14 cellular contexts compared by ENCODE assay signal in genomic region chr3:51382947-51383578, GRCh38. TPM values are rescaled to one million over a fixed set of nuclear protein-coding genes. Genes with fewer than 3 reads are reported as not detected.
DNase-seq lines count a peak whose midpoint lies in the region; FAIRE-seq and TF ChIP-seq lines count a peak whose summit lies in the region.
"Had no signal": no experiment of that assay in that cellular context is flagged by ENCODE, and none has a peak within 500 bp of the region (broad histone marks: within the 10 kb centered on the region; RNA-seq: fewer than 3 reads in every experiment).

No MANE protein-coding gene starts in this region.

- H3K27ac Mint-ChIP-seq in CD14-positive monocyte (peak overlapping the region in 1 of 7 donors; percentile 32), H9 (peak overlapping the region in 2 of 3 experiments; percentile 47 to 83; a peak in 3 of 7 replicates)
- H3K27ac Mint-ChIP-seq in activated T-helper 2 cell treated with anti-CD3 and anti-CD28 coated beads, Interferon-gamma antibody, Interleukin-2, Interleukin-4, amounts not matched to agents 10 μg/mL and 5 μg/mL and 100 μg/mL, durations not matched to agents 14 hours and 24 hours and 36 hours = peak overlapping the region; percentile 67

- peaks cover 11% of the 10 kb centered on the region for H3K79me2 ChIP-seq in H9 (ENCODE audit: insufficient read depth, low read length)

- H4K8ac ChIP-seq in H9 (replicated peaks; ENCODE audit: insufficient read length, low read depth, low read length) = no peak overlapping the region

- H3K23me2 ChIP-seq in H9 (ENCODE audit: insufficient read length, low read depth, low read length, poor library complexity, severe bottlenecking) = peaks cover 16% of the 10 kb centered on the region

- H2BK12ac ChIP-seq in H9 (ENCODE audit: insufficient read length, low read depth, low read length) = no peak overlapping the region

- no peak overlapping the region for H2BK20ac ChIP-seq in H9 (ENCODE audit: low read depth, low read length, poor library complexity, severe bottlenecking)

- no peaks in the 10 kb centered on the region for H3K9me3 Mint-ChIP-seq in CD14-positive monocyte
- H3K9me3 Mint-ChIP-seq in H9 = no peaks in the 10 kb centered on the region
- no peaks in the 10 kb centered on the region for H3K9me3 Mint-ChIP-seq in activated T-helper 2 cell treated with anti-CD3 and anti-CD28 coated beads, Interferon-gamma antibody, Interleukin-2, Interleukin-4, amounts not matched to agents 10 μg/mL and 5 μg/mL and 100 μg/mL, durations not matched to agents 14 hours and 24 hours and 36 hours

- H2AFZ ChIP-seq in H9 (ENCODE audit: low read length) = no peak overlapping the region

- H2BK120ac ChIP-seq in H9 (ENCODE audit: low read depth, low read length, poor library complexity, severe bottlenecking) = no peak overlapping the region

- no peak overlapping the region for H3T11ph ChIP-seq in H9 (ENCODE audit: low read length)

- H4K5ac ChIP-seq in H9 (ENCODE audit: insufficient read length, low read depth, low read length) = no peak overlapping the region

- peaks cover 26% of the 10 kb centered on the region for H3K36me3 ChIP-seq in mesodermal cell (ENCODE audit: control insufficient read depth, insufficient read depth, low read length)
- H3K36me3 ChIP-seq in A673 (ENCODE audit: insufficient read depth, low read length, poor library complexity, severe bottlenecking) = peaks cover 7% of the 10 kb centered on the region
- H3K36me3 ChIP-seq: prostate gland, uterus had no signal

- H3K4me1 Mint-ChIP-seq in CD14-positive monocyte = peaks cover 42% of the 10 kb centered on the region
- peaks cover 29 to 35% of the 10 kb centered on the region in 2 experiments for H3K4me1 Mint-ChIP-seq in H9
- peaks cover 29% of the 10 kb centered on the region for H3K4me1 Mint-ChIP-seq in activated T-helper 2 cell treated with anti-CD3 and anti-CD28 coated beads, Interferon-gamma antibody, Interleukin-2, Interleukin-4, amounts not matched to agents 10 μg/mL and 5 μg/mL and 100 μg/mL, durations not matched to agents 14 hours and 24 hours and 36 hours (ENCODE audit: low read depth)

- CTCF ChIA-PET in A673 (lab: Charles Lee) (no interaction called here), GM10248 (lab: Yijun Ruan, JAX) (interaction anchor here (0.7 to 2.5 kb wide), 3 partner anchors 287 to 767 kb away, joined by 3 to 10 read pairs (median 5); no protein-coding TSS in a partner anchor)

- no peak overlapping the region for H3K56ac ChIP-seq in H9 (ENCODE audit: insufficient read length, low read depth, low read length)

- no peak overlapping the region for H3K23ac ChIP-seq in H9 (ENCODE audit: insufficient read length, low read depth, low read length)

- H3K4me3 Mint-ChIP-seq in CD14-positive monocyte (no peak overlapping the region), H9 (peak overlapping the region; percentile 95 to 98)
- H3K4me3 Mint-ChIP-seq in activated T-helper 2 cell treated with anti-CD3 and anti-CD28 coated beads, Interferon-gamma antibody, Interleukin-2, Interleukin-4, amounts not matched to agents 10 μg/mL and 5 μg/mL and 100 μg/mL, durations not matched to agents 14 hours and 24 hours and 36 hours (ENCODE audit: low read depth) = peak overlapping the region; percentile 96

- H4K91ac ChIP-seq in H9 (ENCODE audit: insufficient read length, low read depth, low read length) = no peak overlapping the region

- H2BK5ac ChIP-seq in H9 (ENCODE audit: insufficient read length, low read length) = no peak overlapping the region

- no peak overlapping the region for H2AK5ac ChIP-seq in H9 (ENCODE audit: insufficient read length, low read length)

- no peak overlapping the region for H2BK15ac ChIP-seq in H9 (ENCODE audit: low read depth, low read length)

- H3K27ac ChIP-seq in H9 (ENCODE audit: insufficient read length, low read depth, low read length) = no peak overlapping the region
- no peak overlapping the region for H3K27ac ChIP-seq in mesodermal cell (ENCODE audit: low read depth, low read length, severe bottlenecking)
- no peak overlapping the region for H3K27ac ChIP-seq in A673 (ENCODE audit: low read depth, low read length, poor library complexity, severe bottlenecking)

- intact Hi-C loops in CD14-positive monocyte (cut with micrococcal nuclease) = loop anchor here (5.0 to 10.0 kb wide), 2 partner anchors 299 to 1152 kb away; partner anchors contain the start of genes NT5DC2 (in 1 of the 2) and UQCC5 (in 1 of the 2)
- intact Hi-C loops in activated T-helper 2 cell treated with anti-CD3 and anti-CD28 coated beads, Interferon-gamma antibody, Interleukin-2, Interleukin-4, amounts not matched to agents 10 μg/mL and 5 μg/mL and 100 μg/mL, durations not matched to agents 14 hours and 24 hours and 36 hours (cut with micrococcal nuclease) = loop anchor here (10.0 kb wide), 1 partner anchor 1028 kb away; the partner anchor contains the start of genes CYB561D2, NPRL2 and TMEM115
- intact Hi-C loops in A673 (cut with micrococcal nuclease; ENCODE audit: unreplicated experiment) = no loop called here

- H3K4me2 ChIP-seq in H9 (ENCODE audit: insufficient read depth, insufficient read length, low read length) = peak overlapping the region; percentile 36

- POLR2A ChIA-PET in A673 (lab: Charles Lee; ENCODE audit: low non-redundant PET) (no interaction called here), GM10248 (lab: Yijun Ruan, JAX) (no interaction called here)

- no peak overlapping the region for H3K18ac ChIP-seq in H9 (ENCODE audit: insufficient read length, low read depth, low read length)

- no CpG with 5 or more reads among the region's 3 CpGs for WGBS in H9 (ENCODE audit: extremely low coverage, insufficient read length, low lambda C conversion rate)
- 96 to 100% methylated on average over 1 to 2 of the region's 3 CpGs for WGBS in mesodermal cell (ENCODE audit: insufficient coverage in 2 of 2), 2 experiments

- DNase-seq in CD14-positive monocyte (ENCODE audit: low spot score) (peak; percentile 21), H9 (no peak), A673 (ENCODE audit: low spot score) (no peak), H54 (ENCODE audit: insufficient read length, low spot score) (no peak), GM10248 (ENCODE audit: extremely low spot score) (no peak)
- DNase-seq in activated T-helper 2 cell treated with anti-CD3 and anti-CD28 coated beads, Interferon-gamma antibody, Interleukin-2, Interleukin-4, amounts not matched to agents 10 μg/mL and 5 μg/mL and 100 μg/mL, durations not matched to agents 14 hours and 24 hours and 36 hours (ENCODE audit: low spot score) = no peak
- no peak for DNase-seq in stimulated activated CD4-positive, alpha-beta T cell treated with anti-CD3 and anti-CD28 coated beads, Interleukin-2, amount 100 ng/mL, for 48 hours
- DNase-seq: amniotic stem cell, DMS79, NCI-H1694 treated with DMSO at 0.1 percent for 48 hours, uterus had no signal

- H3K36me3 Mint-ChIP-seq in CD14-positive monocyte (peaks cover 7 to 11% of the 10 kb centered on the region in 2 donors), H9 (ENCODE audit: insufficient read depth in 1 of 3, low read depth in 3 of 3) (peaks cover 15 to 28% (median 25%) of the 10 kb centered on the region in 3 experiments)
- H3K36me3 Mint-ChIP-seq in activated T-helper 2 cell treated with anti-CD3 and anti-CD28 coated beads, Interferon-gamma antibody, Interleukin-2, Interleukin-4, amounts not matched to agents 10 μg/mL and 5 μg/mL and 100 μg/mL, durations not matched to agents 14 hours and 24 hours and 36 hours (ENCODE audit: low read depth) = peaks cover 43% of the 10 kb centered on the region

- no peak for FAIRE-seq in H54 (lab: Jason Lieb, UNC)

- H3K9me3 ChIP-seq in H9 (ENCODE audit: control insufficient read depth, low read depth, low read length) (no peaks in the 10 kb centered on the region), mesodermal cell (ENCODE audit: control insufficient read depth, low read length) (no peaks in the 10 kb centered on the region), A673 (ENCODE audit: low read depth, low read length, poor library complexity, severe bottlenecking) (no peaks in the 10 kb centered on the region)
- H3K9me3 ChIP-seq: HAP-1, prostate gland, uterus had no signal

- no TSS peak for BruUV-seq in A673 (replicated peaks; lab: Mats Ljungman, UMichigan)

- 0 out of 2 replicates have a peak, but pooled peaks cover 6% of the 10 kb centered on the region for H3K4me1 ChIP-seq in H9 (ENCODE audit: insufficient read depth, low read length)
- peaks cover 22% of the 10 kb centered on the region for H3K4me1 ChIP-seq in mesodermal cell (ENCODE audit: control insufficient read depth, insufficient read depth, low read length, poor library complexity, severe bottlenecking)
- no peaks in the 10 kb centered on the region for H3K4me1 ChIP-seq in A673 (ENCODE audit: insufficient read depth, low read length, poor library complexity, severe bottlenecking)

- peaks cover 1 to 10% (median 3%) of the 10 kb centered on the region in 3 donors for H3K27me3 Mint-ChIP-seq in CD14-positive monocyte (ENCODE audit: low read depth in 3 of 3)
- H3K27me3 Mint-ChIP-seq in H9 (ENCODE audit: low read depth) = peaks cover 2% of the 10 kb centered on the region; the same call in 1 of the 2 replicates
- H3K27me3 Mint-ChIP-seq in activated T-helper 2 cell treated with anti-CD3 and anti-CD28 coated beads, Interferon-gamma antibody, Interleukin-2, Interleukin-4, amounts not matched to agents 10 μg/mL and 5 μg/mL and 100 μg/mL, durations not matched to agents 14 hours and 24 hours and 36 hours (ENCODE audit: low read depth) = no peaks in the 10 kb centered on the region

- H3K79me1 ChIP-seq in H9 (ENCODE audit: insufficient read depth, low read depth, low read length, poor library complexity, severe bottlenecking) = peaks cover 3% of the 10 kb centered on the region

- TF ChIP-seq POLR2A in H54 (IDR thresholded peaks at IDR 0.05; ENCODE audit: low read depth, low read length) = no peak

- no peak overlapping the region for H3K9ac ChIP-seq in H9 (ENCODE audit: extremely low read depth, insufficient read length, low read length)

- no peaks in the 10 kb centered on the region for H4K20me1 ChIP-seq in H9 (ENCODE audit: control insufficient read depth, insufficient read depth, insufficient read length)

- no peak overlapping the region for H3K14ac ChIP-seq in H9 (ENCODE audit: insufficient read depth, low read length)

- no peak overlapping the region for H3K4ac ChIP-seq in H9 (ENCODE audit: low read depth, low read length)

- TF ChIP-seq CTCF in CD14-positive monocyte (IDR thresholded peaks at IDR 0.05) (no peak), H9 (conservative IDR thresholded peaks at IDR 0.05) (no peak), A673 (conservative IDR thresholded peaks at IDR 0.05; ENCODE audit: low read depth, low read length) (no peak), GM10248 (IDR thresholded peaks at IDR 0.05; ENCODE audit: control extremely low read depth, extremely low read depth, low read depth, missing control alignments) (no peak)

- H3K4me3 ChIP-seq in mesodermal cell (ENCODE audit: extremely low read depth, insufficient read depth, low read length, poor library complexity, severe bottlenecking) (peak overlapping the region; percentile 98), A673 (ENCODE audit: low read depth, low read length, poor library complexity, severe bottlenecking) (no peak overlapping the region)

- H3K27me3 ChIP-seq in H9 (ENCODE audit: insufficient read depth, low read length) (no peaks in the 10 kb centered on the region), A673 (replicated peaks; ENCODE audit: insufficient read depth, low read depth, low read length, poor library complexity) (no peaks in the 10 kb centered on the region)
- H3K27me3 ChIP-seq: uterus had no signal

RNA-seq across cellular contexts. Expression of gene MANF, which starts 2.0 kb away (rescaled TPM):
- 10 to 100 TPM; 23.6 to 30.2 TPM for polyA plus RNA-seq in CD14-positive monocyte
- 145 and 148 TPM in 2 replicates for total RNA-seq in H9 (2021)
- total RNA-seq in activated T-helper 2 cell treated with anti-CD3 and anti-CD28 coated beads, Interferon-gamma antibody, Interleukin-2, Interleukin-4, amounts not matched to agents 10 μg/mL and 5 μg/mL and 100 μg/mL, durations not matched to agents 14 hours and 24 hours and 36 hours = 235 and 238 TPM in 2 replicates
- 298 TPM for polyA plus RNA-seq in mesodermal cell (2013, experiment 1 of 2)
- polyA plus RNA-seq in mesodermal cell (2013, experiment 2 of 2) = 302 TPM
- 82.8 and 106 TPM in 2 replicates for total RNA-seq in A673 (2021)

RNA-seq across cellular contexts. Expression of gene RBM15B, which starts 8.0 kb away (rescaled TPM):
- polyA plus RNA-seq in CD14-positive monocyte = 1 to 10 TPM; 7.1 to 9.1 TPM
- 61.1 and 61.9 TPM in 2 replicates for total RNA-seq in H9 (2021)
- 36.1 and 37.4 TPM in 2 replicates for total RNA-seq in activated T-helper 2 cell treated with anti-CD3 and anti-CD28 coated beads, Interferon-gamma antibody, Interleukin-2, Interleukin-4, amounts not matched to agents 10 μg/mL and 5 μg/mL and 100 μg/mL, durations not matched to agents 14 hours and 24 hours and 36 hours
- polyA plus RNA-seq in mesodermal cell (2013, experiment 1 of 2) = 30.1 TPM
- 27.6 TPM for polyA plus RNA-seq in mesodermal cell (2013, experiment 2 of 2)
- total RNA-seq in A673 (2021) = 26.8 and 27.0 TPM in 2 replicates

Comparison
In these comparisons a context has a peak if more than half of its experiments do, and no peak if none do; other contexts are left out.
1. H3K4me3 Mint-ChIP-seq: peak in H9 (2 of 2) and activated T-helper 2 cell treated with anti-CD3 and anti-CD28 coated beads, Interferon-gamma antibody, Interleukin-2, Interleukin-4, amounts not matched to agents 10 μg/mL and 5 μg/mL and 100 μg/mL, durations not matched to agents 14 hours and 24 hours and 36 hours (single experiment); none in CD14-positive monocyte (0 of 2).